11 cellular contexts compared by ENCODE assay signal in the genomic region with DNA sequence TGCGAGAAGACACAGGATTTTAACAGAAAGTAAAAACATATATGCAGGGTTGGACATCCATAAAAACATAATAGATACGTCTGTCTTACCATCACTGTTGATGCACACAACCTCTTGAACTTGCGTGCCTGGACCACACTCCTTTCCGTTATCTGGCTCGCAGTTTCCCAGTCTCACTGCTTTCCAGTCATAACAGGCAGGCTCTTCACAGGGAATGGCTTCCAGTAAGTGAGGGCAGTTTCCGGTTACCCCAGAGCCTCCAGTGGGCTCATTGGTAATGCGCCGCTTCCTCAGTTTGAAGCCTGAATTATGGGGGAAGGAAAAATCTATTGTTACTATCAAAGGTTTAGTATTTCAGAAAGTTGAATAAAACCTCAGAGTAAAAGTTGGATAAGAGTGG.
A peak's percentile ranks its signal among the peaks of the same experiment; 100 is the strongest.
DNase-seq lines count a peak whose midpoint lies in the region; TF ChIP-seq lines count a peak whose summit lies in the region.
"Had no signal": no experiment of that assay in that cellular context is flagged by ENCODE, and none has a peak within 500 bp of the region (broad histone marks: within the 10 kb centered on the region; RNA-seq: fewer than 3 reads in every experiment).

No MANE protein-coding gene starts in this region.

- H3K4me3 Mint-ChIP-seq in nephron progenitor cell = no peak overlapping the region
- H3K4me3 Mint-ChIP-seq: CD4-positive, CD25-positive, alpha-beta regulatory T cell; GM23338 had no signal

- peak overlapping the region; percentile 24 for H3K27ac Mint-ChIP-seq in nephron progenitor cell
- H3K27ac Mint-ChIP-seq: CD4-positive, CD25-positive, alpha-beta regulatory T cell; GM23338 had no signal

- no peaks in the 10 kb centered on the region for H3K36me3 Mint-ChIP-seq in nephron progenitor cell (ENCODE audit: low read depth)
- H3K36me3 Mint-ChIP-seq: CD4-positive, CD25-positive, alpha-beta regulatory T cell had no signal

- H3K9me3 Mint-ChIP-seq in nephron progenitor cell = peaks cover 4% of the 10 kb centered on the region
- H3K9me3 Mint-ChIP-seq: GM23338 had no signal

- no peak for TF ChIP-seq CTCF in nephron progenitor cell (IDR thresholded peaks at IDR 0.05)

- peaks cover 6% of the 10 kb centered on the region for H3K27me3 Mint-ChIP-seq in nephron progenitor cell (ENCODE audit: low read depth, poor library complexity)
- H3K27me3 Mint-ChIP-seq: CD4-positive, CD25-positive, alpha-beta regulatory T cell had no signal

- H3K4me1 Mint-ChIP-seq in nephron progenitor cell = peaks cover 19% of the 10 kb centered on the region
- H3K4me1 Mint-ChIP-seq: CD4-positive, CD25-positive, alpha-beta regulatory T cell had no signal

- DNase-seq in Daoy (ENCODE audit: low read depth) (peak; percentile 14), UCSD-AML1 (lab: John Stamatoyannopoulos, UW; ENCODE audit: unreplicated experiment) (peak; percentile 0), nephron progenitor cell (no peak), AML-193 (lab: John Stamatoyannopoulos, UW) (no peak), NCI-H1092 treated with DMSO at 0.1 percent for 48 hours (lab: John Stamatoyannopoulos, UW) (no peak), NCI-H1048 (lab: John Stamatoyannopoulos, UW) (no peak)
- DNase-seq: CD4-positive, CD25-positive, alpha-beta regulatory T cell; DMS53; H7; IMR-90 had no signal

Comparison
In these comparisons a context has a peak if more than half of its experiments do, and no peak if none do; other contexts are left out.
1. DNase-seq: peak in Daoy (single experiment) and UCSD-AML1 (single experiment); none in nephron progenitor cell (single experiment), AML-193 (0 of 2), NCI-H1092 treated with DMSO at 0.1 percent for 48 hours (single experiment) and NCI-H1048 (single experiment).